Comparison of ENCODE assay signal across 2 cellular contexts in genomic region chr7:134504660-134505164, GRCh38.
TF ChIP-seq lines count a peak whose summit lies in the region.

No MANE protein-coding gene starts in this region.

TF ChIP-seq in IMR-90, 13 proteins besides CTCF, POLR2A, EP300 and RAD21:
- TF ChIP-seq NFE2L2 (IDR thresholded peaks at IDR 0.05; ENCODE audit: low read depth, low read length) = no peak
- TF ChIP-seq MAFK (IDR thresholded peaks at IDR 0.05; ENCODE audit: low read depth, low read length) = no peak
- no peak for TF ChIP-seq RFX5 (IDR thresholded peaks at IDR 0.05; ENCODE audit: low read depth, low read length)
- TF ChIP-seq FOS (IDR thresholded peaks at IDR 0.05; ENCODE audit: low read depth, low read length) = no peak
- TF ChIP-seq MAZ (IDR thresholded peaks at IDR 0.05; ENCODE audit: borderline replicate concordance, low read depth, low read length) = no peak
- no peak for TF ChIP-seq MXI1 (IDR thresholded peaks at IDR 0.05; ENCODE audit: borderline replicate concordance, low read depth, low read length)
- no peak for TF ChIP-seq BHLHE40 (IDR thresholded peaks at IDR 0.05; ENCODE audit: low read depth, low read length)
- TF ChIP-seq CEBPB (IDR thresholded peaks at IDR 0.05; ENCODE audit: low read depth, low read length) = no peak
- TF ChIP-seq SMC3 (IDR thresholded peaks at IDR 0.05; ENCODE audit: low read depth, low read length) = no peak
- TF ChIP-seq USF2 (IDR thresholded peaks at IDR 0.05; ENCODE audit: low read depth, low read length) = no peak
- no peak for TF ChIP-seq CHD1 (IDR thresholded peaks at IDR 0.05; ENCODE audit: low read depth, low read length)
- no peak for TF ChIP-seq RCOR1 (IDR thresholded peaks at IDR 0.05; ENCODE audit: insufficient replicate concordance, low read length)
- TF ChIP-seq ELK1 (IDR thresholded peaks at IDR 0.05; ENCODE audit: borderline replicate concordance, low read depth, low read length) = no peak
TF ChIP-seq in IMR-90: peak in this region for 0.

TF ChIP-seq in K562, 482 proteins besides CTCF, POLR2A, EP300 and RAD21:
- no peak for TF ChIP-seq CBFA2T2 (conservative IDR thresholded peaks at IDR 0.05)
- TF ChIP-seq RFX1 (IDR thresholded peaks at IDR 0.05) = 0 out of 2 replicates have a peak, but pooled peaks have one; percentile 5
